ENCODE assay signal across 8 cellular contexts in the genomic region with DNA sequence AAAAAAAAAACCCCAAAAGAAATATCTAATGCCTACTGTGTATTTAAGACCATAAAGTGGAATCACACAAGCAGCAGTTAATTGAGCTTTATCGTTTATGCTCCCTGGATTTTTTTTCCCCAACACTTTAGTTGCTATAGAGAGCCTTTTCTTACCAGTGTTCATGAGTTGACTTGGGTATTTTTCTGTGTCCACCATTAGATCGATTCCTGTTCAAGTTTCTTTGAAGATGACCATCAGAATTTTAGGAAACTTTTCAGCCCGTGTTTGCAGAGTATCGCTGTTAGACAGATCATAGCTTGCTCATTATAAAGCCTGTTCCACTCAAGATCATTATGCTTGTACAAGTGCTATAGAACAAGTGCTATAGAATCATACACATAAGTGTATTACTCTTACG. TPM values are rescaled to one million over a fixed set of nuclear protein-coding genes. Genes with fewer than 3 reads are reported as not detected.
DNase-seq lines count a peak whose midpoint lies in the region; ATAC-seq, FAIRE-seq and TF ChIP-seq lines count a peak whose summit lies in the region.

No MANE protein-coding gene starts in this region.

- no peak overlapping the region for H2BK20ac ChIP-seq in H9 (ENCODE audit: low read depth, low read length, poor library complexity, severe bottlenecking)

- no CpG with 5 or more reads among the region's 5 CpGs for WGBS in H9 (ENCODE audit: extremely low coverage, insufficient read length, low lambda C conversion rate)
- 10% methylated on average over 5 of the region's 5 CpGs for WGBS in GM12878 (ENCODE audit: insufficient coverage, insufficient replicate concordance, low lambda C conversion rate, missing lambda C conversion rate)

- POLR2A ChIA-PET in GM12878 (lab: Charles Lee), result interaction anchor here (0.6 to 1.5 kb wide), 5 partner anchors 20 to 184 kb away, joined by 3 to 5 read pairs (median 4); no protein-coding TSS in a partner anchor

- H4K91ac ChIP-seq in H9 (ENCODE audit: insufficient read length, low read depth, low read length), result no peak overlapping the region

- no peak for DNase-seq in H9
- no peak for DNase-seq in GM12878 (ENCODE audit: low read depth, low spot score)
- no peak for DNase-seq in GOT3 (lab: John Stamatoyannopoulos, UW)
- DNase-seq in stimulated activated naive CD4-positive, alpha-beta T cell (lab: John Stamatoyannopoulos, UW), result no peak
- DNase-seq in amygdala (lab: John Stamatoyannopoulos, UW), result no peak
- DNase-seq in activated gamma-delta T cell treated with Interleukin-2 at 50 U/mL for 16 hours, result no peak

- H2BK5ac ChIP-seq in H9 (ENCODE audit: insufficient read length, low read length), result no peak overlapping the region

- H3K79me1 ChIP-seq in H9 (ENCODE audit: insufficient read depth, low read depth, low read length, poor library complexity, severe bottlenecking), result no peaks in the 10 kb centered on the region

- H3K4me2 ChIP-seq in H9 (ENCODE audit: insufficient read depth, insufficient read length, low read length) (peak overlapping the region; percentile 43), GM12878 (ENCODE audit: control insufficient read depth, insufficient read depth) (peak overlapping the region; percentile 86)

- H3K36me3 ChIP-seq in ACC112 (ENCODE audit: insufficient read depth, low read length) (no peaks in the 10 kb centered on the region), GM12878 (ENCODE audit: control insufficient read depth in 2 of 2, insufficient read depth in 2 of 2, low read length in 1 of 2) (no peaks in the 10 kb centered on the region), mucosa of stomach (ENCODE audit: control insufficient read depth, insufficient read depth, low read length) (no peaks in the 10 kb centered on the region)

- no peak for TF ChIP-seq CTCF in H9 (conservative IDR thresholded peaks at IDR 0.05)
- no peak for TF ChIP-seq CTCF in GM12878 (IDR thresholded peaks at IDR 0.05 in 2 of 3, conservative IDR thresholded peaks at IDR 0.05 in 1 of 3; ENCODE audit: control insufficient read depth in 2 of 3, extremely low read depth in 1 of 3, insufficient read depth in 1 of 3, low read depth in 3 of 3, low read length in 3 of 3)

- H4K20me1 ChIP-seq in H9 (ENCODE audit: control insufficient read depth, insufficient read depth, insufficient read length) (no peaks in the 10 kb centered on the region), GM12878 (ENCODE audit: control insufficient read depth, insufficient read depth) (no peaks in the 10 kb centered on the region)

- no peak overlapping the region for H3K56ac ChIP-seq in H9 (ENCODE audit: insufficient read length, low read depth, low read length)

- no peak overlapping the region for H4K5ac ChIP-seq in H9 (ENCODE audit: insufficient read length, low read depth, low read length)

- H3K4me1 ChIP-seq in ACC112 (ENCODE audit: control insufficient read depth, insufficient read depth, low read length, unreplicated experiment), result peaks cover 34% of the 10 kb centered on the region
- H3K4me1 ChIP-seq in H9 (ENCODE audit: insufficient read depth, low read length), result no peaks in the 10 kb centered on the region; the same call in 1 of the 2 replicates
- no peaks in the 10 kb centered on the region for H3K4me1 ChIP-seq in GM12878 (ENCODE audit: control insufficient read depth, insufficient read depth, low read length)
- H3K4me1 ChIP-seq in mucosa of stomach (ENCODE audit: control insufficient read depth, insufficient read depth, low read length), result peaks cover 9% of the 10 kb centered on the region

- TF ChIP-seq RAD21 in GM12878 (IDR thresholded peaks at IDR 0.05; ENCODE audit: insufficient read depth, low read depth, low read length), result no peak

- H3K27me3 ChIP-seq in ACC112 (ENCODE audit: insufficient read depth, low read length), result no peaks in the 10 kb centered on the region
- H3K27me3 ChIP-seq in H9 (ENCODE audit: insufficient read depth, low read length), result no peaks in the 10 kb centered on the region
- peaks cover 0 to 4% of the 10 kb centered on the region in 2 experiments; a peak in 2 of 4 replicates for H3K27me3 ChIP-seq in GM12878 (replicated peaks in 1 of 2; ENCODE audit: control insufficient read depth in 2 of 2, insufficient read depth in 2 of 2, low read length in 1 of 2)
- no peaks in the 10 kb centered on the region for H3K27me3 ChIP-seq in mucosa of stomach (ENCODE audit: control insufficient read depth, insufficient read depth, low read length)

- peak overlapping the region; percentile 63 to 98 (median 73); a peak in 5 of 7 replicates for H3K27ac Mint-ChIP-seq in H9

- CTCF ChIA-PET in GM12878 (lab: Yijun Ruan, JAX), result interaction anchor here (0.5 to 2.4 kb wide), 10 partner anchors 9 to 276 kb away, joined by 3 to 16 read pairs (median 4); no protein-coding TSS in a partner anchor

- H3K4me3 ChIP-seq in ACC112 (ENCODE audit: low read depth, low read length) (peak overlapping the region; percentile 87), GM12878 (0 out of 2 replicates have a peak overlapping the region, but pooled peaks have one; percentile 22), mucosa of stomach (ENCODE audit: low read length) (peak overlapping the region; percentile 84)

- H3K4ac ChIP-seq in H9 (ENCODE audit: low read depth, low read length), result no peak overlapping the region

- H3K27me3 Mint-ChIP-seq in H9 (ENCODE audit: low read depth), result peaks cover 5% of the 10 kb centered on the region; the same call in 1 of the 2 replicates

- peak; percentile 13 for FAIRE-seq in GM12878 (lab: Jason Lieb, UNC)

- no peak; the same call in 2 of the 3 replicates for ATAC-seq in GM12878

- peaks cover 0 to 14% (median 1%) of the 10 kb centered on the region in 3 experiments; a peak in 5 of 7 replicates for H3K36me3 Mint-ChIP-seq in H9 (ENCODE audit: insufficient read depth in 1 of 3, low read depth in 3 of 3)

- in situ Hi-C loops in GM12878 (cut with MboI), result no loop called here

- TF ChIP-seq POLR2A in GM12878 (IDR thresholded peaks at IDR 0.05; ENCODE audit: low read depth, low read length), result no peak

- peaks cover 4% of the 10 kb centered on the region for H3K23me2 ChIP-seq in H9 (ENCODE audit: insufficient read length, low read depth, low read length, poor library complexity, severe bottlenecking)

- H2AFZ ChIP-seq in ACC112 (ENCODE audit: low read length, unreplicated experiment) (peak overlapping the region; percentile 33), H9 (ENCODE audit: low read length) (no peak overlapping the region), GM12878 (ENCODE audit: control insufficient read depth, low read depth, low read length) (no peak overlapping the region)

- H3K27ac ChIP-seq in ACC112 (ENCODE audit: low read depth, low read length), result peak overlapping the region; percentile 29
- H3K27ac ChIP-seq in H9 (ENCODE audit: insufficient read length, low read depth, low read length), result no peak overlapping the region
- H3K27ac ChIP-seq in GM12878 (ENCODE audit: control insufficient read depth, insufficient read depth), result no peak overlapping the region

- peaks cover 25 to 26% of the 10 kb centered on the region in 2 experiments for H3K4me1 Mint-ChIP-seq in H9

- no peaks in the 10 kb centered on the region for H3K9me3 ChIP-seq in H9 (ENCODE audit: control insufficient read depth, low read depth, low read length)
- H3K9me3 ChIP-seq in GM12878 (replicated peaks; ENCODE audit: control insufficient read depth, insufficient read depth, low read length), result no peaks in the 10 kb centered on the region; the same call in 2 of the 3 replicates
- no peaks in the 10 kb centered on the region for H3K9me3 ChIP-seq in mucosa of stomach (ENCODE audit: control insufficient read depth, low read length)

- no peak overlapping the region for H3K14ac ChIP-seq in H9 (ENCODE audit: insufficient read depth, low read length)

- H3K23ac ChIP-seq in H9 (ENCODE audit: insufficient read length, low read depth, low read length), result no peak overlapping the region

- no peak overlapping the region for H2BK12ac ChIP-seq in H9 (ENCODE audit: insufficient read length, low read depth, low read length)

- no peak overlapping the region for H2BK120ac ChIP-seq in H9 (ENCODE audit: low read depth, low read length, poor library complexity, severe bottlenecking)

- peak overlapping the region; percentile 89 to 90 for H3K4me3 Mint-ChIP-seq in H9

- no peak overlapping the region for H3T11ph ChIP-seq in H9 (ENCODE audit: low read length)

- intact Hi-C loops in GM12878 (cut with micrococcal nuclease; ENCODE audit: unreplicated experiment), result loop anchor here (5.0 kb wide), 1 partner anchor 119 kb away; no protein-coding TSS in a partner anchor

- TF ChIP-seq EP300 in GM12878 (IDR thresholded peaks at IDR 0.05; ENCODE audit: borderline replicate concordance in 1 of 2, control insufficient read depth in 1 of 2, low read depth in 2 of 2, low read length in 2 of 2), result no peak

- H3K79me2 ChIP-seq in ACC112 (ENCODE audit: control insufficient read depth, insufficient read depth, low read length, unreplicated experiment) (peaks cover 26% of the 10 kb centered on the region), H9 (ENCODE audit: insufficient read depth, low read length) (no peaks in the 10 kb centered on the region; the same call in 1 of the 2 replicates), GM12878 (ENCODE audit: control insufficient read depth, insufficient read depth, low read length) (no peaks in the 10 kb centered on the region)

- H3K9ac ChIP-seq in H9 (ENCODE audit: extremely low read depth, insufficient read length, low read length) (no peak overlapping the region), GM12878 (ENCODE audit: control insufficient read depth, insufficient read depth, low read length) (no peak overlapping the region), mucosa of stomach (ENCODE audit: low read length) (peak overlapping the region; percentile 95)

- H4K8ac ChIP-seq in H9 (replicated peaks; ENCODE audit: insufficient read length, low read depth, low read length), result no peak overlapping the region

- BruUV-seq in GM12878 (replicated peaks; lab: Mats Ljungman, UMichigan), result no TSS peak

- RAD21 ChIA-PET in GM12878 (lab: Charles Lee; ENCODE audit: unreplicated experiment), result interaction anchor here (0.7 to 3.5 kb wide), 10 partner anchors 25 to 367 kb away, joined by 3 to 25 read pairs (median 6); no protein-coding TSS in a partner anchor

- H2AK5ac ChIP-seq in H9 (ENCODE audit: insufficient read length, low read length), result no peak overlapping the region

- H3K18ac ChIP-seq in H9 (ENCODE audit: insufficient read length, low read depth, low read length), result no peak overlapping the region

- no peak overlapping the region for H2BK15ac ChIP-seq in H9 (ENCODE audit: low read depth, low read length)

- peaks cover 0 to 2% of the 10 kb centered on the region in 2 experiments; a peak in 2 of 5 replicates for H3K9me3 Mint-ChIP-seq in H9

- SMC1A ChIA-PET in GM12878 (lab: Charles Lee; ENCODE audit: uncharacterized antibody, unreplicated experiment), result interaction anchor here (0.8 to 1.8 kb wide), 12 partner anchors 24 to 303 kb away, joined by 3 to 10 read pairs (median 5); no protein-coding TSS in a partner anchor

RNA-seq across cellular contexts. Expression of gene RALGPS2, which starts 1.5 kb away (rescaled TPM):
- total RNA-seq in H9 (2021) (32.6 and 34.1 TPM in 2 replicates), GM12878 (2014; rRNA removed) (2.6 and 3.7 TPM in 2 replicates), GM12878 (2014; rRNA removed; fragmentation: Illumina TruSeq; extraction: Trizol) (2.4 and 2.8 TPM in 2 replicates), GM12878 (2021) (1.8 and 2.7 TPM in 2 replicates)
- total RNA-seq in GM12878 (2013; cell fraction: nucleolus; rRNA removed), result 9.2 and 12.6 TPM in 2 replicates
- 2.9 TPM for polyA plus RNA-seq in GM12878 (2011; ENCODE audit: low read depth)
- polyA plus RNA-seq in GM12878 (2011; rRNA removed) (0.14 and 0.46 TPM in 2 replicates), GM12878 (2014; fragmentation: Illumina TruSeq; extraction: Trizol) (1.7 and 2.2 TPM in 2 replicates), GM12878 (2014; fragmentation: Nextera tagmentation; extraction: Ambion mirVana) (under 1 TPM; 0.08 to 0.38 TPM), GM12878 (2014; rRNA removed) (0.58 and 2.8 TPM in 2 replicates), GM12878 (2016; fragmentation: Nextera tagmentation; extraction: Ambion mirVana) (under 1 TPM; 0.43 TPM)
- 0.01 and 0.08 TPM in 2 replicates for polyA plus RNA-seq in GM12878 (2011; cell fraction: cytosol; rRNA removed)
- polyA plus RNA-seq in GM12878 (2011; cell fraction: nucleus; rRNA removed), result 0.12 and 0.28 TPM in 2 replicates
- 2.6 and 3.3 TPM in 2 replicates for polyA plus RNA-seq in GM12878 (2012)
- 0.07 and 0.21 TPM in 2 replicates for polyA minus RNA-seq in GM12878 (2011; rRNA and poly(A)+ RNA removed)
- polyA minus RNA-seq in GM12878 (2011; cell fraction: cytosol; rRNA and poly(A)+ RNA removed), result 1.0 TPM in 1 of 2 replicates, not detected in the other
- 0.60 and 0.67 TPM in 2 replicates for polyA minus RNA-seq in GM12878 (2011; cell fraction: nucleus; rRNA and poly(A)+ RNA removed)

Comparison
In these comparisons a context has a peak if more than half of its experiments do, and no peak if none do; other contexts are left out.
1. H3K4me3 ChIP-seq: peak in every context shown above with its lines; median percentile 87 in ACC112; 84 in mucosa of stomach; 22 in GM12878.